In genomic region chr16:22077700-22078313, GRCh38 we compare ENCODE assay signal across 8 cellular contexts. TPM values are rescaled to one million over a fixed set of nuclear protein-coding genes. Genes with fewer than 3 reads are reported as not detected.
A peak's percentile ranks its signal among the peaks of the same experiment; 100 is the strongest.
DNase-seq lines count a peak whose midpoint lies in the region; ATAC-seq, FAIRE-seq and TF ChIP-seq lines count a peak whose summit lies in the region.

No MANE protein-coding gene starts in this region.

- H3K27ac Mint-ChIP-seq in activated T-cell treated with anti-CD3 and anti-CD28 coated beads, Interleukin-2, amount 50 U/mL, for 72 hours = no peak overlapping the region

- intact Hi-C loops in pancreas (cut with DNase I) = loop anchor here in 1 of 3 donors (10.0 kb wide), 1 partner anchor 73 kb away; the partner anchor contains the start of genes MOSMO and PDZD9

- ATAC-seq in activated T-cell treated with anti-CD3 and anti-CD28 coated beads, Interleukin-2, amount 50 U/mL, for 72 hours (replicated peaks in 1 of 2) = peak; percentile 62 to 71
- ATAC-seq in pancreas (peak in 3 of 4 donors; percentile 80 to 82 (median 81)), GM19351 (IDR thresholded peaks at IDR 0.05; ENCODE audit: unreplicated experiment) (no peak)

- peaks cover 13% of the 10 kb centered on the region for H3K4me1 Mint-ChIP-seq in activated T-cell treated with anti-CD3 and anti-CD28 coated beads, Interleukin-2, amount 50 U/mL, for 72 hours (ENCODE audit: low read depth)

- H3K36me3 Mint-ChIP-seq in activated T-cell treated with anti-CD3 and anti-CD28 coated beads, Interleukin-2, amount 50 U/mL, for 72 hours (ENCODE audit: insufficient read depth in 2 of 2) = no peaks in the 10 kb centered on the region

- H3K36me3 ChIP-seq in pancreas = no peaks in the 10 kb centered on the region
- H3K36me3 ChIP-seq in tibial nerve = no peaks in the 10 kb centered on the region

- H3K9me3 ChIP-seq in pancreas (peaks cover 0 to 2% (median 0%) of the 10 kb centered on the region in 4 donors), tibial nerve (no peaks in the 10 kb centered on the region)

- peaks cover 0 to 7% (median 0%) of the 10 kb centered on the region in 3 donors for H3K4me1 ChIP-seq in pancreas
- H3K4me1 ChIP-seq in tibial nerve = peaks cover 0 to 26% (median 0%) of the 10 kb centered on the region in 4 donors

- no peak for TF ChIP-seq EP300 in tibial nerve (IDR thresholded peaks at IDR 0.05)

- no peaks in the 10 kb centered on the region for H3K9me3 Mint-ChIP-seq in activated T-cell treated with anti-CD3 and anti-CD28 coated beads, Interleukin-2, amount 50 U/mL, for 72 hours

- TF ChIP-seq POLR2A in tibial nerve (IDR thresholded peaks at IDR 0.05) = no peak

- H3K4me3 ChIP-seq in pancreas (no peak overlapping the region), tibial nerve (no peak overlapping the region)

- H3K27me3 Mint-ChIP-seq in activated T-cell treated with anti-CD3 and anti-CD28 coated beads, Interleukin-2, amount 50 U/mL, for 72 hours (ENCODE audit: low read depth) = no peaks in the 10 kb centered on the region

- peak; percentile 61 for DNase-seq in COLO829 (ENCODE audit: low spot score)
- peak; percentile 62 for DNase-seq in HuH-7 (ENCODE audit: low spot score)
- DNase-seq in RPMI8226 = peak; percentile 75
- peak; percentile 69 to 79 for DNase-seq in activated T-cell treated with anti-CD3 and anti-CD28 coated beads, Interleukin-2, amount 50 U/mL, for 72 hours
- peak; percentile 43 for DNase-seq in fibroblast of the conjunctiva (ENCODE audit: low read depth)
- peak in 5 of 6 donors; percentile 22 to 76 (median 48) for DNase-seq in pancreas
- DNase-seq in tibial nerve (ENCODE audit: low spot score in 2 of 2) = peak; percentile 50 to 83

- 39 to 41% methylated on average over 8 of the region's 8 CpGs for WGBS in pancreas, 2 donors
- 41 to 44% methylated on average over 8 of the region's 8 CpGs for WGBS in tibial nerve, 2 donors

- H3K27ac ChIP-seq in pancreas (no peak overlapping the region), tibial nerve (no peak overlapping the region)

- TF ChIP-seq CTCF in pancreas (IDR thresholded peaks at IDR 0.05) = peak; percentile 44 to 80 (median 71)
- peak; percentile 65 to 76 (median 72) for TF ChIP-seq CTCF in tibial nerve (IDR thresholded peaks at IDR 0.05)

- FAIRE-seq in pancreas (lab: Jason Lieb, UNC) = no peak

- no peak overlapping the region for H3K4me3 Mint-ChIP-seq in activated T-cell treated with anti-CD3 and anti-CD28 coated beads, Interleukin-2, amount 50 U/mL, for 72 hours

- no peaks in the 10 kb centered on the region for H3K27me3 ChIP-seq in pancreas
- H3K27me3 ChIP-seq in tibial nerve = no peaks in the 10 kb centered on the region

RNA-seq across cellular contexts. Expression of gene VWA3A, which starts 14.5 kb away (rescaled TPM):
- total RNA-seq in activated T-cell treated with anti-CD3 and anti-CD28 coated beads, Interleukin-2, amount 50 U/mL, for 72 hours = under 1 TPM; 0.10 to 0.16 TPM
- under 1 TPM in 3 of 6 donors, not detected in 3; 0.06 to 0.24 (median 0.09) TPM for total RNA-seq in pancreas
- under 1 TPM; 0.09 to 0.11 TPM for polyA plus RNA-seq in pancreas
- 1 to 10 TPM in 1 of 4 donors, not detected in 3; 2.0 TPM for total RNA-seq in tibial nerve
